11 cellular contexts compared by ENCODE assay signal in the genomic region with DNA sequence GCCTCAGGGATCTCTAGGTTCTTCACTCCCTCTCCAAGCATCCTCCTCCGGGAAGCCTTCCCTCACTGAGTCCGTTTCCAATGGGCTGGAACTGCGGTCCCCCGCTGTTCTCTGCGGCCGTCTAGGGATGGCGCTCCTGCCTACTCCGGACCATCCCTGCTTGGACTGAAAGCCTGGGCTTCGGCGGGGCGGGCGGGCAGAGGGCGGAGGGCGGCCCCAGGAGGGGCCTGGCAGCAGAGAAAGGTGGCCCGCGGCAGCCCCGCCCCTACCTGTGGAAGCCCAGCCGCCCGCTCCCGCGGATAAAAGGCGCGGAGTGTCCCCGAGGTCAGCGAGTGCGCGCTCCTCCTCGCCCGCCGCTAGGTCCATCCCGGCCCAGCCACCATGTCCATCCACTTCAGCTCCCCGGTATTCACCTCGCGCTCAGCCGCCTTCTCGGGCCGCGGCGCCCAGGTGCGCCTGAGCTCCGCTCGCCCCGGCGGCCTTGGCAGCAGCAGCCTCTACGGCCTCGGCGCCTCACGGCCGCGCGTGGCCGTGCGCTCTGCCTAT. TPM values are rescaled to one million over a fixed set of nuclear protein-coding genes. Genes with fewer than 3 reads are reported as not detected.
DNase-seq lines count a peak whose midpoint lies in the region; ATAC-seq and TF ChIP-seq lines count a peak whose summit lies in the region.
"Had no signal": no experiment of that assay in that cellular context is flagged by ENCODE, and none has a peak within 500 bp of the region (broad histone marks: within the 10 kb centered on the region; RNA-seq: fewer than 3 reads in every experiment).

TSS of gene KRT7 (plus strand) at position 328 of the 546 bp plus-strand sequence. CDS start at position 382, 54 bp downstream.

- H3K9me3 ChIP-seq in thymus (ENCODE audit: control insufficient read depth) = no peaks in the 10 kb centered on the region

- H3K4me1 Mint-ChIP-seq in activated T-cell treated with anti-CD3 and anti-CD28 coated beads, Interleukin-2, amount 50 U/mL, for 72 hours (ENCODE audit: low read depth) = peaks cover 5% of the 10 kb centered on the region
- H3K4me1 Mint-ChIP-seq in activated T-cell treated with anti-CD3 and anti-CD28 coated beads, Interleukin-2, amount 50 U/mL, for 24 hours (ENCODE audit: low read depth) = peaks cover 3% of the 10 kb centered on the region
- H3K4me1 Mint-ChIP-seq in chondrocyte (ENCODE audit: low read depth) = peaks cover 78% of the 10 kb centered on the region

- ATAC-seq in activated T-cell treated with anti-CD3 and anti-CD28 coated beads, Interleukin-2, amount 50 U/mL, for 72 hours (replicated peaks in 1 of 2) = peak in 1 of 2 donors; percentile 5
- ATAC-seq: sciatic nerve had no signal

- no peak within 1 kb of the TSS for H3K4me3 ChIP-seq in thymus (ENCODE audit: low read length)

- no peaks in the 10 kb centered on the region for H3K4me1 ChIP-seq in thymus (ENCODE audit: control insufficient read depth, insufficient read depth, low read length)

- no peaks in the 10 kb centered on the region for H3K36me3 ChIP-seq in thymus (ENCODE audit: control insufficient read depth, insufficient read depth)

- WGBS in thymus = 8% methylated on average over 53 of the region's 53 CpGs

- H3K27ac Mint-ChIP-seq in activated T-cell treated with anti-CD3 and anti-CD28 coated beads, Interleukin-2, amount 50 U/mL, for 72 hours = no peak within 1 kb of the TSS
- H3K27ac Mint-ChIP-seq in activated T-cell treated with anti-CD3 and anti-CD28 coated beads, Interleukin-2, amount 50 U/mL, for 24 hours = no peak within 1 kb of the TSS
- peak within 1 kb of the TSS; percentile 71 for H3K27ac Mint-ChIP-seq in chondrocyte (ENCODE audit: unreplicated experiment)

- peak; percentile 55 for TF ChIP-seq CTCF in chondrocyte (IDR thresholded peaks at IDR 0.05)

- no peak within 1 kb of the TSS for H3K27ac ChIP-seq in thymus (ENCODE audit: low read depth)

- H3K27me3 Mint-ChIP-seq in activated T-cell treated with anti-CD3 and anti-CD28 coated beads, Interleukin-2, amount 50 U/mL, for 72 hours (ENCODE audit: low read depth) = peaks cover 63% of the 10 kb centered on the region
- peaks cover 73% of the 10 kb centered on the region for H3K27me3 Mint-ChIP-seq in activated T-cell treated with anti-CD3 and anti-CD28 coated beads, Interleukin-2, amount 50 U/mL, for 24 hours
- no peaks in the 10 kb centered on the region for H3K27me3 Mint-ChIP-seq in chondrocyte (ENCODE audit: low read depth)

- peak within 1 kb of the TSS in 1 of 2 donors; percentile 26 for H3K4me3 Mint-ChIP-seq in activated T-cell treated with anti-CD3 and anti-CD28 coated beads, Interleukin-2, amount 50 U/mL, for 72 hours
- no peak within 1 kb of the TSS for H3K4me3 Mint-ChIP-seq in activated T-cell treated with anti-CD3 and anti-CD28 coated beads, Interleukin-2, amount 50 U/mL, for 24 hours
- peak within 1 kb of the TSS; percentile 76 for H3K4me3 Mint-ChIP-seq in chondrocyte (ENCODE audit: unreplicated experiment)

- H3K27me3 ChIP-seq in thymus (ENCODE audit: control insufficient read depth, insufficient read depth) = peaks cover 18% of the 10 kb centered on the region

- H3K36me3 Mint-ChIP-seq in activated T-cell treated with anti-CD3 and anti-CD28 coated beads, Interleukin-2, amount 50 U/mL, for 72 hours (ENCODE audit: insufficient read depth in 2 of 2) = no peaks in the 10 kb centered on the region
- H3K36me3 Mint-ChIP-seq in activated T-cell treated with anti-CD3 and anti-CD28 coated beads, Interleukin-2, amount 50 U/mL, for 24 hours (ENCODE audit: low read depth) = no peaks in the 10 kb centered on the region
- H3K36me3 Mint-ChIP-seq in chondrocyte (ENCODE audit: low read depth) = no peaks in the 10 kb centered on the region

- no peaks in the 10 kb centered on the region for H3K9me3 Mint-ChIP-seq in activated T-cell treated with anti-CD3 and anti-CD28 coated beads, Interleukin-2, amount 50 U/mL, for 72 hours
- no peaks in the 10 kb centered on the region for H3K9me3 Mint-ChIP-seq in activated T-cell treated with anti-CD3 and anti-CD28 coated beads, Interleukin-2, amount 50 U/mL, for 24 hours
- H3K9me3 Mint-ChIP-seq in chondrocyte (ENCODE audit: low read depth) = no peaks in the 10 kb centered on the region

- DNase-seq in activated T-cell treated with anti-CD3 and anti-CD28 coated beads, Interleukin-2, amount 50 U/mL, for 72 hours = no peak
- DNase-seq in activated T-cell treated with anti-CD3 and anti-CD28 coated beads, Interleukin-2, amount 50 U/mL, for 24 hours = no peak
- DNase-seq in chondrocyte (ENCODE audit: low spot score) = peak; percentile 89
- DNase-seq in kidney tubule cell (ENCODE audit: low spot score) = peak; percentile 91
- DNase-seq in NCI-H2171 (lab: John Stamatoyannopoulos, UW) = no peak
- no peak for DNase-seq in SKM-1 (lab: John Stamatoyannopoulos, UW; ENCODE audit: unreplicated experiment)
- DNase-seq in NCI-H2081 treated with DMSO at 0.1 percent for 48 hours (lab: John Stamatoyannopoulos, UW) = no peak
- DNase-seq: erythroblast; stimulated activated naive CD4-positive, alpha-beta T cell had no signal

RNA-seq across cellular contexts. Expression of gene KRT7, which starts in this region (rescaled TPM):
- total RNA-seq in activated T-cell treated with anti-CD3 and anti-CD28 coated beads, Interleukin-2, amount 50 U/mL, for 72 hours = 10 to 100 TPM; 23.1 to 25.4 TPM
- total RNA-seq in chondrocyte = 187 to 277 TPM (median 266 TPM) in 3 replicates
- 34.7 TPM for polyA plus RNA-seq in thymus

Comparison
In these comparisons a context has a peak if more than half of its experiments do, and no peak if none do; other contexts are left out.
1. DNase-seq: peak in chondrocyte (single experiment) and kidney tubule cell (single experiment); none in activated T-cell treated with anti-CD3 and anti-CD28 coated beads, Interleukin-2, amount 50 U/mL, for 72 hours (0 of 2), activated T-cell treated with anti-CD3 and anti-CD28 coated beads, Interleukin-2, amount 50 U/mL, for 24 hours (single experiment), NCI-H2171 (single experiment), SKM-1 (single experiment) and NCI-H2081 treated with DMSO at 0.1 percent for 48 hours (single experiment).